Comparison of ENCODE assay signal across 1 cellular context in genomic region chr10:50527438-50528043, GRCh38.
TF ChIP-seq lines count a peak whose summit lies in the region.

No MANE protein-coding gene starts in this region.

TF ChIP-seq in K562, 482 proteins besides CTCF, POLR2A, EP300 and RAD21 (continued from another document and continues in another):
- TF ChIP-seq ZBTB40 (IDR thresholded peaks at IDR 0.05) (no peak), ZBTB40 (CRISPR knock-in tag; IDR thresholded peaks at IDR 0.05) (no peak), ZNF639 (CRISPR knock-in tag; conservative IDR thresholded peaks at IDR 0.05 in 1 of 2, IDR thresholded peaks at IDR 0.05 in 1 of 2) (0 out of 4 replicates have a peak, but pooled peaks of 1 of the 2 experiments have one; percentile 30), MEIS2 (IDR thresholded peaks at IDR 0.05; ENCODE audit: partially characterized antibody) (peak; percentile 95), EWSR1 (IDR thresholded peaks at IDR 0.05; ENCODE audit: borderline replicate concordance, low read depth, partially characterized antibody) (no peak), GABPA (tag; conservative IDR thresholded peaks at IDR 0.05; ENCODE audit: low read depth) (0 out of 2 replicates have a peak, but pooled peaks have one; percentile 34), SMARCA4 (IDR thresholded peaks at IDR 0.05) (peak; percentile 53), ZBTB11 (CRISPR knock-in tag; IDR thresholded peaks at IDR 0.05) (0 out of 6 replicates have a peak, but pooled peaks of 1 of the 3 experiments have one; percentile 22), PBX2 (CRISPR knock-in tag; IDR thresholded peaks at IDR 0.05; ENCODE audit: low read depth) (no peak), PBX2 (tag; conservative IDR thresholded peaks at IDR 0.05; ENCODE audit: low read depth) (peak; percentile 89), TBL1XR1 (IDR thresholded peaks at IDR 0.05; ENCODE audit: low read length in 2 of 2) (peak in 1 of 2 experiments; percentile 31; a peak in 1 of 4 replicates), JUND (IDR thresholded peaks at IDR 0.05; ENCODE audit: borderline replicate concordance, low read depth, low read length) (peak; percentile 15; the same call in 1 of the 2 replicates), JUND (tag; IDR thresholded peaks at IDR 0.05; ENCODE audit: borderline replicate concordance, low read depth, low read length) (no peak; the same call in 2 of the 3 replicates), CBFA2T3 (IDR thresholded peaks at IDR 0.05) (peak; percentile 58), ETV1 (tag; conservative IDR thresholded peaks at IDR 0.05; ENCODE audit: low read depth) (peak; percentile 65), ARID1B (IDR thresholded peaks at IDR 0.05) (peak; percentile 45; the same call in 1 of the 2 replicates), RNF219 (CRISPR knock-in tag; IDR thresholded peaks at IDR 0.05) (no peak), MTA3 (IDR thresholded peaks at IDR 0.05; ENCODE audit: borderline replicate concordance) (0 out of 2 replicates have a peak, but pooled peaks have one; percentile 33), RBM25 (IDR thresholded peaks at IDR 0.05; ENCODE audit: low read depth, low read length, severe bottlenecking) (no peak), TCF3 (CRISPR knock-in tag; IDR thresholded peaks at IDR 0.05) (peak; percentile 55), RNF2 (IDR thresholded peaks at IDR 0.05) (0 out of 2 replicates have a peak, but pooled peaks have one; percentile 35), ARID3A (IDR thresholded peaks at IDR 0.05; ENCODE audit: borderline replicate concordance, low read depth, low read length) (peak; percentile 20; the same call in 1 of the 2 replicates), NR2C2 (CRISPR knock-in tag; IDR thresholded peaks at IDR 0.05) (no peak), NR2C2 (tag; IDR thresholded peaks at IDR 0.05) (peak; percentile 45; the same call in 1 of the 2 replicates), KHSRP (IDR thresholded peaks at IDR 0.05) (no peak), MAZ (CRISPR knock-in tag; conservative IDR thresholded peaks at IDR 0.05 in 1 of 2, IDR thresholded peaks at IDR 0.05 in 1 of 2) (0 out of 4 replicates have a peak, but pooled peaks of 1 of the 2 experiments have one; percentile 26), RCOR1 (IDR thresholded peaks at IDR 0.05; ENCODE audit: borderline replicate concordance in 1 of 2, low read depth in 2 of 2, low read length in 2 of 2) (peak in 1 of 2 experiments; percentile 65; a peak in 1 of 4 replicates)
